Comparison of ENCODE assay signal across 7 cellular contexts in the genomic region with DNA sequence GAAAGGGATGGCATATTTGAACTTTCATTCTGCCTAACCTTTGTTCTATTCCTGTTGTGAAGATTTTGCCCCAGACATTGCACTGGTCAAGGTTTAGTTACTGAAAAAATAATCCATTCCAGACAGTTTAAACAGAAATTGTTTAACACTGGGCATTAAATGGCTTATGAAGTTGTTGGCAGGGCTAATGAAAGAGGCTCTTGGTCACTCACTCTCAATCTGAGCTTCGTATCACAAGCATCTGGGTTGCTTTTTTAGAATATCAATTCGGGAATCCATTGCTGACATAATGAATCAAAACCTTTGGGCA.
"Had no signal": no experiment of that assay in that cellular context is flagged by ENCODE, and none has a peak within 500 bp of the region (broad histone marks: within the 10 kb centered on the region; RNA-seq: fewer than 3 reads in every experiment).

No MANE protein-coding gene starts in this region.

- H3K9me3 ChIP-seq: body of pancreas, esophagus muscularis mucosa, right atrium auricular region, spleen had no signal

- H3K27ac ChIP-seq: body of pancreas, esophagus muscularis mucosa, parathyroid adenoma, right atrium auricular region, spleen had no signal

- H3K79me2 ChIP-seq: parathyroid adenoma had no signal

- H3K36me3 ChIP-seq: esophagus muscularis mucosa, right atrium auricular region, spleen had no signal

- H3K4me1 ChIP-seq: body of pancreas, parathyroid adenoma had no signal

- H3K4me3 ChIP-seq: body of pancreas, esophagus muscularis mucosa, right atrium auricular region, spleen had no signal

- H3K9ac ChIP-seq: parathyroid adenoma had no signal

- H3K27me3 ChIP-seq: body of pancreas, esophagus muscularis mucosa, right atrium auricular region, spleen had no signal

- DNase-seq: glutamatergic neuron, left cardiac atrium, spleen had no signal
